In genomic region chr17:27892866-27893769, GRCh38 we compare ENCODE assay signal across 1 cellular context.
TF ChIP-seq lines count a peak whose summit lies in the region.

Gene LYRM9, minus strand, starts transcription at chr17:27893365. Its CDS starts 10,671 bp downstream, at chr17:27882694.

TF ChIP-seq in HEK293, 187 proteins besides CTCF, POLR2A, EP300 and RAD21 (continued from another document and continues in another):
- no peak for TF ChIP-seq ZNF596 (tag by site-specific recombination; IDR thresholded peaks at IDR 0.05)
- TF ChIP-seq MEIS1 (CRISPR knock-in tag; IDR thresholded peaks at IDR 0.05; ENCODE audit: borderline replicate concordance), result 0 out of 2 replicates have a peak, but pooled peaks have one; percentile 14
- no peak for TF ChIP-seq ZNF658 (tag by site-specific recombination; IDR thresholded peaks at IDR 0.05)
- no peak for TF ChIP-seq ZNF837 (tag by site-specific recombination; IDR thresholded peaks at IDR 0.05)
- 0 out of 2 replicates have a peak, but pooled peaks have one; percentile 41 for TF ChIP-seq ZNF692 (tag by site-specific recombination; IDR thresholded peaks at IDR 0.05)
- TF ChIP-seq ZSCAN30 (tag by site-specific recombination; IDR thresholded peaks at IDR 0.05), result peak; percentile 48; the same call in 1 of the 2 replicates
- no peak for TF ChIP-seq ZNF350 (tag by site-specific recombination; IDR thresholded peaks at IDR 0.05)
- TF ChIP-seq ZNF24 (tag by site-specific recombination; IDR thresholded peaks at IDR 0.05), result no peak
- 0 out of 2 replicates have a peak, but pooled peaks have one; percentile 22 for TF ChIP-seq ZBTB11 (tag by site-specific recombination; conservative IDR thresholded peaks at IDR 0.05; ENCODE audit: low read depth)
- 0 out of 2 replicates have a peak, but pooled peaks have one; percentile 10 for TF ChIP-seq ZEB2 (tag by site-specific recombination; IDR thresholded peaks at IDR 0.05)
- TF ChIP-seq ZBTB26 (tag by site-specific recombination; optimal IDR thresholded peaks at IDR 0.05), result peak; percentile 68
- 0 out of 2 replicates have a peak, but pooled peaks have one; percentile 24 for TF ChIP-seq KLF7 (tag by site-specific recombination; IDR thresholded peaks at IDR 0.05; ENCODE audit: borderline replicate concordance)
- TF ChIP-seq ZNF169 (tag by site-specific recombination; IDR thresholded peaks at IDR 0.05), result no peak
- no peak for TF ChIP-seq ZNF248 (tag by site-specific recombination; IDR thresholded peaks at IDR 0.05)
- no peak for TF ChIP-seq HOXA7 (CRISPR knock-in tag; IDR thresholded peaks at IDR 0.05; ENCODE audit: borderline replicate concordance)
- no peak for TF ChIP-seq ZNF621 (tag by site-specific recombination; IDR thresholded peaks at IDR 0.05)
- TF ChIP-seq ZBTB20 (tag by site-specific recombination; IDR thresholded peaks at IDR 0.05), result no peak; the same call in 1 of the 2 replicates
- no peak for TF ChIP-seq ZNF16 (tag by site-specific recombination; IDR thresholded peaks at IDR 0.05; ENCODE audit: low read depth)
- no peak for TF ChIP-seq ZNF560 (tag by site-specific recombination; IDR thresholded peaks at IDR 0.05; ENCODE audit: borderline replicate concordance)
- no peak for TF ChIP-seq ZNF175 (tag by site-specific recombination; IDR thresholded peaks at IDR 0.05)
- no peak for TF ChIP-seq ZNF555 (tag by site-specific recombination; conservative IDR thresholded peaks at IDR 0.05)
- TF ChIP-seq INSM2 (tag by site-specific recombination; IDR thresholded peaks at IDR 0.05), result no peak
- peak; percentile 33; the same call in 1 of the 2 replicates for TF ChIP-seq ZNF10 (tag by site-specific recombination; IDR thresholded peaks at IDR 0.05)
- no peak for TF ChIP-seq ZSCAN23 (tag by site-specific recombination; IDR thresholded peaks at IDR 0.05)
- peak; percentile 61 for TF ChIP-seq ZBTB10 (tag by site-specific recombination; IDR thresholded peaks at IDR 0.05)
- 0 out of 2 replicates have a peak, but pooled peaks have one; percentile 31 for TF ChIP-seq EGR2 (tag by site-specific recombination; IDR thresholded peaks at IDR 0.05; ENCODE audit: low read depth)
- no peak for TF ChIP-seq ZNF600 (tag by site-specific recombination; IDR thresholded peaks at IDR 0.05)
- no peak for TF ChIP-seq TSHZ1 (tag by site-specific recombination; IDR thresholded peaks at IDR 0.05; ENCODE audit: borderline replicate concordance)
- TF ChIP-seq ZNF544 (tag by site-specific recombination; IDR thresholded peaks at IDR 0.05), result no peak
- TF ChIP-seq ZNF830 (tag by site-specific recombination; IDR thresholded peaks at IDR 0.05; ENCODE audit: low read depth), result no peak
- no peak for TF ChIP-seq ZNF114 (tag by site-specific recombination; IDR thresholded peaks at IDR 0.05)
- no peak for TF ChIP-seq ZBTB6 (tag by site-specific recombination; IDR thresholded peaks at IDR 0.05)
- TF ChIP-seq ZFHX2 (tag by site-specific recombination; conservative IDR thresholded peaks at IDR 0.05), result peak; percentile 75
- no peak for TF ChIP-seq KLF1 (tag by site-specific recombination; IDR thresholded peaks at IDR 0.05)
- no peak for TF ChIP-seq HOXD13 (CRISPR knock-in tag; IDR thresholded peaks at IDR 0.05; ENCODE audit: borderline replicate concordance)
- no peak for TF ChIP-seq ZNF473 (tag by site-specific recombination; IDR thresholded peaks at IDR 0.05)
- no peak for TF ChIP-seq PRDM2 (tag by site-specific recombination; IDR thresholded peaks at IDR 0.05; ENCODE audit: borderline replicate concordance)
- peak; percentile 68; the same call in 1 of the 2 replicates for TF ChIP-seq ZNF660 (tag by site-specific recombination; IDR thresholded peaks at IDR 0.05)
- no peak for TF ChIP-seq ZNF19 (tag by site-specific recombination; IDR thresholded peaks at IDR 0.05; ENCODE audit: low read depth)
